ENCODE assay signal across 8 cellular contexts in genomic region chr11:62726156-62727006, GRCh38. TPM values are rescaled to one million over a fixed set of nuclear protein-coding genes. Genes with fewer than 3 reads are reported as not detected.
DNase-seq lines count a peak whose midpoint lies in the region; ATAC-seq lines count a peak whose summit lies in the region.

No MANE protein-coding gene starts in this region.

- H3K27ac ChIP-seq in adipose tissue (ENCODE audit: low read depth, low read length) = peak overlapping the region; percentile 86
- peak overlapping the region; percentile 53 for H3K27ac ChIP-seq in iPS-18a (ENCODE audit: low read length)

- peak; percentile 1 for ATAC-seq in HG03432 (IDR thresholded peaks at IDR 0.05; ENCODE audit: unreplicated experiment)

- peak overlapping the region; percentile 77 for H3K9ac ChIP-seq in iPS-18a (ENCODE audit: low read length)

- no peaks in the 10 kb centered on the region for H3K27me3 ChIP-seq in iPS-18a (ENCODE audit: control insufficient read depth, insufficient read depth, low read length)

- H3K36me3 ChIP-seq in iPS-18a (ENCODE audit: control insufficient read depth, low read depth, low read length) = peaks cover 38% of the 10 kb centered on the region

- peak overlapping the region; percentile 66 for H3K4me3 ChIP-seq in iPS-18a (ENCODE audit: low read length)

- DNase-seq in DMS 273 (lab: John Stamatoyannopoulos, UW; ENCODE audit: unreplicated experiment) = peak; percentile 60
- DNase-seq in DMS 273 treated with DMSO at 0.1 percent for 48 hours (lab: John Stamatoyannopoulos, UW) = no peak
- peak; percentile 13 for DNase-seq in stimulated activated CD4-positive, alpha-beta T cell treated with anti-CD3 and anti-CD28 coated beads, Interleukin-2, amount 100 ng/mL, for 4 hours (ENCODE audit: low read depth)
- DNase-seq in LoVo (ENCODE audit: low spot score) = no peak
- DNase-seq in NCI-H2029 treated with DMSO at 0.1 percent for 48 hours (lab: John Stamatoyannopoulos, UW) = no peak

- H3K9me3 ChIP-seq in iPS-18a (ENCODE audit: control insufficient read depth, low read depth, low read length) = no peaks in the 10 kb centered on the region

- WGBS in adipose tissue, 3 donors = 0 to 1% (median 0%) methylated on average over 48 to 65 of the region's 65 CpGs

- peaks cover 15% of the 10 kb centered on the region for H3K4me1 ChIP-seq in iPS-18a (ENCODE audit: control insufficient read depth, low read depth, low read length)

RNA-seq across cellular contexts. Expression of gene HNRNPUL2, which starts 0.9 kb away (rescaled TPM):
- polyA plus RNA-seq in adipose tissue = 10 to 100 TPM; 17.2 to 34.2 (median 23.1) TPM

RNA-seq across cellular contexts. Expression of gene TTC9C, which starts 1.9 kb away (rescaled TPM):
- 10 to 100 TPM; 15.1 to 30.1 (median 16.2) TPM for polyA plus RNA-seq in adipose tissue

RNA-seq across cellular contexts. Expression of gene GNG3, which starts 18.9 kb away (rescaled TPM):
- polyA plus RNA-seq in adipose tissue = under 1 TPM in 2 of 3 donors, not detected in 1; 0.09 to 0.12 TPM

RNA-seq across cellular contexts. Expression of gene BSCL2, which starts 19.2 kb away (rescaled TPM):
- polyA plus RNA-seq in adipose tissue = 10 to 100 TPM; 45.9 to 61.7 (median 46.3) TPM

RNA-seq across cellular contexts. Expression of gene ZBTB3, which starts 27.6 kb away (rescaled TPM):
- 1 to 10 TPM; 1.7 to 4.2 (median 2.9) TPM for polyA plus RNA-seq in adipose tissue

Comparison
In these comparisons a context has a peak if more than half of its experiments do, and no peak if none do; other contexts are left out.
1. DNase-seq: peak in DMS 273 (single experiment) and stimulated activated CD4-positive, alpha-beta T cell treated with anti-CD3 and anti-CD28 coated beads, Interleukin-2, amount 100 ng/mL, for 4 hours (single experiment); none in DMS 273 treated with DMSO at 0.1 percent for 48 hours (single experiment), LoVo (single experiment) and NCI-H2029 treated with DMSO at 0.1 percent for 48 hours (single experiment).